Comparison of ENCODE assay signal across 15 cellular contexts in the genomic region with DNA sequence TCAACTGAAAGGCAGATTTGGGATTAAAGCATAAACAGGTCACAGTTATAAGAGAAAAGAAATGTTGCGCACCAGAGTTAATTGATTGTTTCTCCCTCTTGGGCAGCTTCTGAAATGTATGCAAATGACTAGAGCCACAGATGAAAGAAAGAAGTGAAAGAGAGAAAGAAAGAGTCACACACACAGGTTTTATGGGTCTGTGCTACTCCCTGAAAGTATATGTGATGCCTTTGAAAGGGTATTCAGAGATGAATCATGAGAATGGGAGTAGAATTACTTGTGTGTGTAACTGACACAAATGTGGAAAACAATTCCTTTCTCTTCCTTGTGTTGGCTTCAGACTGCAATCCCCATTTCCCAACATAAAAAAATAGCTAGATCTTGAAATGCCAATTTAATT.
"Had no signal": no experiment of that assay in that cellular context is flagged by ENCODE, and none has a peak within 500 bp of the region (broad histone marks: within the 10 kb centered on the region; RNA-seq: fewer than 3 reads in every experiment).

No MANE protein-coding gene starts in this region.

- H3K4me1 ChIP-seq: heart left ventricle, parathyroid adenoma, upper lobe of right lung had no signal

- DNase-seq: activated B cell treated with CpG ODN at 0.5 μM for 24 hours; activated CD4-positive, alpha-beta T cell treated with anti-CD3 and anti-CD28 coated beads, Interleukin-2, amount 10 ng/mL, durations not matched to agents 7 days and 5 days; activated naive CD4-positive, alpha-beta T cell; aorta; effector memory CD4-positive, alpha-beta T cell; heart left ventricle; immature natural killer cell; left colon; mucosa of descending colon; naive thymus-derived CD4-positive, alpha-beta T cell; stimulated activated CD4-positive, alpha-beta T cell treated with anti-CD3 and anti-CD28 coated beads, Interleukin-12 subunit alpha, Interleukin-12 subunit beta, amount 100 ng/mL, for 4 hours; stimulated activated CD4-positive, alpha-beta T cell treated with anti-CD3 and anti-CD28 coated beads, Interleukin-2, amount 100 ng/mL, for 24 hours; upper lobe of right lung had no signal

- H3K27me3 ChIP-seq: upper lobe of right lung had no signal

- H3K27ac ChIP-seq: heart left ventricle, parathyroid adenoma, thoracic aorta, upper lobe of right lung had no signal

- H3K9me3 ChIP-seq: heart left ventricle, mucosa of descending colon, thoracic aorta, upper lobe of right lung had no signal

- ATAC-seq: heart left ventricle; left colon; mucosa of descending colon; naive thymus-derived CD4-positive, alpha-beta T cell; upper lobe of right lung had no signal

- H3K36me3 ChIP-seq: heart left ventricle, thoracic aorta, upper lobe of right lung had no signal

- H3K4me3 ChIP-seq: heart left ventricle, mucosa of descending colon, thoracic aorta, upper lobe of right lung had no signal
